19 cellular contexts compared by ENCODE assay signal in the genomic region with DNA sequence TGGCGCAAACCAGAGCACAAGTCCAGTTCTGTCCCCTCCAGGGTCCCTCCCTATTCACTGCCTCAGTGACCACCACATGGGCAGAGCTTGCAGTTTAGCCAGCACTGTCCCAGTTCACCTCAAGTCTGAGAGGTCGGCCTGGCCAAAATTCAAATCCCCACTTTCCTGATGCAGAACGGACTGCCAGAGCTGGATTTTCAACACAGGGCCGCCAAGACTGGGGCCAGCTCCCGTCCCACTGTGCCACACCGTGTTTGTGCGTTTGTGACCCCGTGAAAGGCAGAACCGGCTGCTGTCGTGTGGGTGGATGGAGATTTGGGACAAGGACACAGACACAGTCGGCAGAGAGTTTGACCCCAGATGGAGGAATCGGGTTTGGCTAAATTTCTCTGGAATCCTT.
DNase-seq lines count a peak whose midpoint lies in the region; TF ChIP-seq lines count a peak whose summit lies in the region.
"Had no signal": no experiment of that assay in that cellular context is flagged by ENCODE, and none has a peak within 500 bp of the region (broad histone marks: within the 10 kb centered on the region; RNA-seq: fewer than 3 reads in every experiment).

No MANE protein-coding gene starts in this region.

- no CpG with 5 or more reads among the region's 12 CpGs for WGBS in H9 (ENCODE audit: extremely low coverage, insufficient read length, low lambda C conversion rate)
- no CpG with 5 or more reads among the region's 12 CpGs for WGBS in neuronal stem cell (ENCODE audit: extremely low coverage in 2 of 2, insufficient read length in 2 of 2, insufficient replicate concordance in 1 of 2), 2 donors
- WGBS in spleen, 5 donors, result 73 to 83% (median 79%) methylated on average over 10 to 12 of the region's 12 CpGs

- H3K18ac ChIP-seq in H9 (ENCODE audit: insufficient read length, low read depth, low read length) (no peak overlapping the region), neuronal stem cell (ENCODE audit: low read length) (peak overlapping the region; percentile 55)

- H2BK15ac ChIP-seq in H9 (ENCODE audit: low read depth, low read length) (no peak overlapping the region), neuronal stem cell (ENCODE audit: low read length) (no peak overlapping the region)

- TF ChIP-seq POLR2A in spleen (IDR thresholded peaks at IDR 0.05), result no peak

- H3K36me3 ChIP-seq in neuronal stem cell (replicated peaks in 1 of 2; ENCODE audit: control insufficient read depth in 2 of 2, insufficient read depth in 2 of 2, low read length in 2 of 2) (peaks cover 0 to 3% of the 10 kb centered on the region in 2 donors), spleen (no peaks in the 10 kb centered on the region)

- no peak overlapping the region for H2BK20ac ChIP-seq in H9 (ENCODE audit: low read depth, low read length, poor library complexity, severe bottlenecking)

- intact Hi-C loops in spleen (cut with DNase I; ENCODE audit: low total_unique reads), result no loop called here

- no peak overlapping the region for H4K5ac ChIP-seq in H9 (ENCODE audit: insufficient read length, low read depth, low read length)

- no peak overlapping the region for H3K4me3 ChIP-seq in neuronal stem cell (ENCODE audit: low read length in 2 of 2)
- H3K4me3 ChIP-seq in spleen, result no peak overlapping the region
- H3K4me3 ChIP-seq: A549 had no signal

- no peak overlapping the region for H2AK5ac ChIP-seq in H9 (ENCODE audit: insufficient read length, low read length)
- H2AK5ac ChIP-seq in neuronal stem cell (ENCODE audit: low read depth, low read length), result peak overlapping the region; percentile 1

- no peaks in the 10 kb centered on the region for H3K79me1 ChIP-seq in H9 (ENCODE audit: insufficient read depth, low read depth, low read length, poor library complexity, severe bottlenecking)
- H3K79me1 ChIP-seq in neuronal stem cell (ENCODE audit: low read depth, low read length), result no peaks in the 10 kb centered on the region

- H2AFZ ChIP-seq in H9 (ENCODE audit: low read length), result no peak overlapping the region
- H2AFZ ChIP-seq in neuronal stem cell (ENCODE audit: low read length), result no peak overlapping the region

- H2BK5ac ChIP-seq in H9 (ENCODE audit: insufficient read length, low read length), result no peak overlapping the region
- H2BK5ac ChIP-seq in neuronal stem cell (ENCODE audit: low read length), result no peak overlapping the region

- TF ChIP-seq CTCF in H9 (conservative IDR thresholded peaks at IDR 0.05), result no peak
- no peak for TF ChIP-seq CTCF in spleen (IDR thresholded peaks at IDR 0.05 in 8 of 11, conservative IDR thresholded peaks at IDR 0.05 in 3 of 11)

- no peak overlapping the region for H2BK120ac ChIP-seq in H9 (ENCODE audit: low read depth, low read length, poor library complexity, severe bottlenecking)
- no peak overlapping the region for H2BK120ac ChIP-seq in neuronal stem cell (ENCODE audit: low read depth, low read length)

- H3K36me3 Mint-ChIP-seq in H9 (ENCODE audit: insufficient read depth in 1 of 3, low read depth in 3 of 3), result no peaks in the 10 kb centered on the region; a peak in 1 of 7 replicates
- H3K36me3 Mint-ChIP-seq: CD4-positive, CD25-positive, alpha-beta regulatory T cell had no signal

- peaks cover 2% of the 10 kb centered on the region for H4K20me1 ChIP-seq in H9 (ENCODE audit: control insufficient read depth, insufficient read depth, insufficient read length)

- H3T11ph ChIP-seq in H9 (ENCODE audit: low read length), result no peak overlapping the region

- H3K27me3 Mint-ChIP-seq in H9 (ENCODE audit: low read depth), result peaks cover 2% of the 10 kb centered on the region
- H3K27me3 Mint-ChIP-seq: CD4-positive, CD25-positive, alpha-beta regulatory T cell had no signal

- H3K23me2 ChIP-seq in H9 (ENCODE audit: insufficient read length, low read depth, low read length, poor library complexity, severe bottlenecking), result no peaks in the 10 kb centered on the region

- H3K14ac ChIP-seq in H9 (ENCODE audit: insufficient read depth, low read length), result peak overlapping the region; percentile 13; the same call in 1 of the 2 replicates
- H3K14ac ChIP-seq in neuronal stem cell (ENCODE audit: low read length), result no peak overlapping the region

- H3K23ac ChIP-seq in H9 (ENCODE audit: insufficient read length, low read depth, low read length) (no peak overlapping the region), neuronal stem cell (ENCODE audit: low read depth, low read length, poor library complexity) (peak overlapping the region; percentile 3)

- H3K4me1 ChIP-seq in H9 (ENCODE audit: insufficient read depth, low read length), result no peaks in the 10 kb centered on the region
- H3K4me1 ChIP-seq in neuronal stem cell (ENCODE audit: control insufficient read depth in 2 of 2, insufficient read depth in 1 of 2, low read depth in 1 of 2, low read length in 2 of 2), result peaks cover 0 to 6% of the 10 kb centered on the region in 2 donors
- H3K4me1 ChIP-seq in spleen, result peaks cover 0 to 4% (median 0%) of the 10 kb centered on the region in 6 donors
- H3K4me1 ChIP-seq: A549 had no signal

- no peaks in the 10 kb centered on the region for H3K79me2 ChIP-seq in H9 (ENCODE audit: insufficient read depth, low read length)

- H3K27ac Mint-ChIP-seq in H9, result no peak overlapping the region
- H3K27ac Mint-ChIP-seq: CD4-positive, CD25-positive, alpha-beta regulatory T cell had no signal

- H3K9ac ChIP-seq in H9 (ENCODE audit: extremely low read depth, insufficient read length, low read length) (no peak overlapping the region), neuronal stem cell (ENCODE audit: low read depth, low read length, poor library complexity) (no peak overlapping the region)

- H3K56ac ChIP-seq in H9 (ENCODE audit: insufficient read length, low read depth, low read length), result no peak overlapping the region

- H3K9me3 Mint-ChIP-seq in H9, result no peaks in the 10 kb centered on the region
- H3K9me3 Mint-ChIP-seq: CD4-positive, CD25-positive, alpha-beta regulatory T cell had no signal

- H3K9me3 ChIP-seq in H9 (ENCODE audit: control insufficient read depth, low read depth, low read length) (no peaks in the 10 kb centered on the region), neuronal stem cell (replicated peaks in 1 of 2; ENCODE audit: control insufficient read depth in 2 of 2, insufficient read depth in 1 of 2, low read depth in 1 of 2, low read length in 2 of 2) (peaks cover 0 to 2% of the 10 kb centered on the region in 2 donors), spleen (no peaks in the 10 kb centered on the region)
- H3K9me3 ChIP-seq: A549 had no signal

- H3K4me2 ChIP-seq in H9 (ENCODE audit: insufficient read depth, insufficient read length, low read length), result no peak overlapping the region
- H3K4me2 ChIP-seq in neuronal stem cell (ENCODE audit: insufficient read depth, low read length, poor library complexity, severe bottlenecking), result no peak overlapping the region
- H3K4me2 ChIP-seq: A549 had no signal

- H3K27me3 ChIP-seq in H9 (ENCODE audit: insufficient read depth, low read length) (no peaks in the 10 kb centered on the region; the same call in 1 of the 2 replicates), neuronal stem cell (ENCODE audit: control insufficient read depth in 3 of 3, insufficient read depth in 3 of 3, low read depth in 1 of 3, low read length in 3 of 3) (peaks cover 0 to 5% (median 0%) of the 10 kb centered on the region in 3 experiments), spleen (replicated peaks in 1 of 7) (peaks cover 0 to 6% (median 0%) of the 10 kb centered on the region in 7 donors)

- H4K91ac ChIP-seq in H9 (ENCODE audit: insufficient read length, low read depth, low read length) (no peak overlapping the region), neuronal stem cell (ENCODE audit: low read depth, low read length, poor library complexity) (no peak overlapping the region)

- H4K8ac ChIP-seq in H9 (replicated peaks; ENCODE audit: insufficient read length, low read depth, low read length), result no peak overlapping the region
- no peak overlapping the region for H4K8ac ChIP-seq in neuronal stem cell (ENCODE audit: low read depth, low read length)

- DNase-seq in H9, result no peak
- no peak for DNase-seq in neuronal stem cell (ENCODE audit: low spot score)
- peak; percentile 49 for DNase-seq in spleen
- no peak for DNase-seq in NCI-H2171 treated with DMSO at 0.1 percent for 48 hours (lab: John Stamatoyannopoulos, UW)
- DNase-seq in Ammon's horn (ENCODE audit: low spot score), result no peak
- DNase-seq in activated gamma-delta T cell treated with Interleukin-2 at 50 U/mL for 16 hours, result no peak
- DNase-seq: 8988T; ACHN; AML-193; C1 segment of cervical spinal cord; Calu3; CD4-positive, CD25-positive, alpha-beta regulatory T cell; COR-L47; DMS53; DMS79 treated with DMSO at 0.1 percent for 48 hours; GF-D8; GOT3; HCEC 1CT had no signal

- H3K4ac ChIP-seq in H9 (ENCODE audit: low read depth, low read length) (no peak overlapping the region), neuronal stem cell (ENCODE audit: low read length) (no peak overlapping the region)

- H3K4me3 Mint-ChIP-seq in H9, result no peak overlapping the region
- H3K4me3 Mint-ChIP-seq: CD4-positive, CD25-positive, alpha-beta regulatory T cell had no signal

- H3K27ac ChIP-seq in H9 (ENCODE audit: insufficient read length, low read depth, low read length), result no peak overlapping the region
- H3K27ac ChIP-seq in neuronal stem cell (replicated peaks; ENCODE audit: low read length), result no peak overlapping the region
- H3K27ac ChIP-seq in spleen, result no peak overlapping the region
- H3K27ac ChIP-seq: A549 had no signal

- H3K4me1 Mint-ChIP-seq in H9, result peaks cover 1 to 2% of the 10 kb centered on the region in 2 experiments; a peak in 2 of 4 replicates
- H3K4me1 Mint-ChIP-seq: CD4-positive, CD25-positive, alpha-beta regulatory T cell had no signal

- no peak overlapping the region for H2BK12ac ChIP-seq in H9 (ENCODE audit: insufficient read length, low read depth, low read length)
- peak overlapping the region; percentile 68 for H2BK12ac ChIP-seq in neuronal stem cell (ENCODE audit: low read length)
